Comparison of ENCODE assay signal across 1 cellular context in genomic region chr11:60334005-60334620, GRCh38.
TF ChIP-seq lines count a peak whose summit lies in the region.

No MANE protein-coding gene starts in this region.

TF ChIP-seq in K562, 482 proteins besides CTCF, POLR2A, EP300 and RAD21 (continued from another document):
- TF ChIP-seq CEBPZ (IDR thresholded peaks at IDR 0.05; ENCODE audit: borderline replicate concordance, low read depth, low read length) (no peak), ZNF121 (CRISPR knock-in tag; conservative IDR thresholded peaks at IDR 0.05) (no peak), ZNF655 (CRISPR knock-in tag; IDR thresholded peaks at IDR 0.05) (no peak)
